Comparison of ENCODE assay signal across 17 cellular contexts in the genomic region with DNA sequence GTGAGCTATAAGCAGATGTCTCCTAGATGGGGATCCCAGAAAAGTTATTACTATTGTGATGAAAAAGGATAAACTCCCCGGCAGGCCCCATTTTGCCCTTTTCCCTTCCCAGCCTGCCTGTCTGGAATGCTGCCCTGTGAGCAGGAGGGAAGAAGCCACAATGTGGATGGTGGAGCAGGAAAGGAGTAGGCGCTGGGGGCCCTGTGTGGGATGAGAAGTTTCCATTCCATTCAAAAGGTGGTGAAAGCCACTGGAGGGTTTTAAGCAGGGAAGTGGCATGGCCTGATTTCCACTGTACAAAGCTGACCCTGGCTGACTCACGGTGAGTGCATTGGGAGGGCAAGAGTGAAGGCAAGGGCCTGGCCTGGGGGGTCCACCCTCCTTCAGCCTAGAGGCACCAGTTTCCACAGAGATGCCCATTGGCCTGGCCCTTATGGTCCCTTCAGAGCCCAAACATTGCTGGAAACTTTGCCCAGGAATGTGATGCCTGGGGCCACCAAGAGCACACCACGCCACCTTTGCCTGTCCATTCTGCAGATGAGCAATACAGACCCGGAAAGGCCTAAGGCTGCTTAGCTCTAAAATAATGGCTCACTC.
"Had no signal": no experiment of that assay in that cellular context is flagged by ENCODE, and none has a peak within 500 bp of the region (broad histone marks: within the 10 kb centered on the region; RNA-seq: fewer than 3 reads in every experiment).

No MANE protein-coding gene starts in this region.

- H3K9me3 Mint-ChIP-seq: activated naive CD4-positive, alpha-beta T cell treated with anti-CD3 and anti-CD28 coated beads, Interleukin-2, amount 10 ng/mL, durations not matched to agents 7 days and 5 days; activated T-cell treated with anti-CD3 and anti-CD28 coated beads, Interleukin-2, amount 50 U/mL, for 72 hours; dendritic cell treated with granulocyte-macrophage colony-stimulating factor and Interleukin-4, amounts not matched to agents 40 ng/mL and 50 ng/mL, for 4 days; neural progenitor cell had no signal

- H3K4me3 Mint-ChIP-seq: activated naive CD4-positive, alpha-beta T cell treated with anti-CD3 and anti-CD28 coated beads, Interleukin-2, amount 10 ng/mL, durations not matched to agents 7 days and 5 days; activated T-cell treated with anti-CD3 and anti-CD28 coated beads, Interleukin-2, amount 50 U/mL, for 72 hours; dendritic cell treated with granulocyte-macrophage colony-stimulating factor and Interleukin-4, amounts not matched to agents 40 ng/mL and 50 ng/mL, for 4 days; naive thymus-derived CD4-positive, alpha-beta T cell; neural progenitor cell had no signal

- H3K4me1 Mint-ChIP-seq: activated naive CD4-positive, alpha-beta T cell treated with anti-CD3 and anti-CD28 coated beads, Interleukin-2, amount 10 ng/mL, durations not matched to agents 7 days and 5 days had no signal

- ATAC-seq: activated T-cell treated with anti-CD3 and anti-CD28 coated beads, Interleukin-2, amount 50 U/mL, for 72 hours; left lobe of liver; lower lobe of right lung; naive thymus-derived CD4-positive, alpha-beta T cell had no signal

- H3K27ac Mint-ChIP-seq: activated naive CD4-positive, alpha-beta T cell treated with anti-CD3 and anti-CD28 coated beads, Interleukin-2, amount 10 ng/mL, durations not matched to agents 7 days and 5 days; activated T-cell treated with anti-CD3 and anti-CD28 coated beads, Interleukin-2, amount 50 U/mL, for 72 hours; dendritic cell treated with granulocyte-macrophage colony-stimulating factor and Interleukin-4, amounts not matched to agents 40 ng/mL and 50 ng/mL, for 4 days; naive thymus-derived CD4-positive, alpha-beta T cell; neural progenitor cell had no signal

- H3K36me3 Mint-ChIP-seq: activated naive CD4-positive, alpha-beta T cell treated with anti-CD3 and anti-CD28 coated beads, Interleukin-2, amount 10 ng/mL, durations not matched to agents 7 days and 5 days; naive thymus-derived CD4-positive, alpha-beta T cell; neural progenitor cell had no signal

- DNase-seq: activated CD4-positive, alpha-beta T cell treated with anti-CD3 and anti-CD28 coated beads for 1 hour; activated effector memory CD4-positive, alpha-beta T cell treated with anti-CD3 and anti-CD28 coated beads, Interleukin-2, amount 50 U/mL, for 16 hours; activated naive CD4-positive, alpha-beta T cell treated with anti-CD3 and anti-CD28 coated beads, Interleukin-2, amount 10 ng/mL, durations not matched to agents 7 days and 5 days; activated T-cell treated with anti-CD3 and anti-CD28 coated beads, Interleukin-2, amount 50 U/mL, for 72 hours; effector CD8-positive, alpha-beta T cell; erythroblast; foreskin fibroblast; lower lobe of right lung; mesendoderm; naive thymus-derived CD4-positive, alpha-beta T cell; sigmoid colon; stimulated activated CD4-positive, alpha-beta T cell treated with anti-CD3 and anti-CD28 coated beads, Interleukin-2, amount 100 ng/mL, for 48 hours; stimulated activated naive CD4-positive, alpha-beta T cell treated with Interleukin-2 at 50 U/mL for 16 hours; T-helper 2 cell had no signal
